In genomic region chr3:172707967-172708366, GRCh38 we compare ENCODE assay signal across 1 cellular context.
TF ChIP-seq lines count a peak whose summit lies in the region.

No MANE protein-coding gene starts in this region.

TF ChIP-seq in endothelial cell of umbilical vein, 7 proteins besides CTCF, POLR2A, EP300 and RAD21 (continued from another document):
- TF ChIP-seq FOS (IDR thresholded peaks at IDR 0.05; ENCODE audit: borderline replicate concordance, insufficient read depth, low read length), result no peak
- TF ChIP-seq MYC (IDR thresholded peaks at IDR 0.05; ENCODE audit: low read depth, low read length), result no peak
- no peak for TF ChIP-seq GATA2 (IDR thresholded peaks at IDR 0.05; ENCODE audit: insufficient read depth, insufficient read length, low read depth, low read length)
